Comparison of ENCODE assay signal across 23 cellular contexts in the genomic region with DNA sequence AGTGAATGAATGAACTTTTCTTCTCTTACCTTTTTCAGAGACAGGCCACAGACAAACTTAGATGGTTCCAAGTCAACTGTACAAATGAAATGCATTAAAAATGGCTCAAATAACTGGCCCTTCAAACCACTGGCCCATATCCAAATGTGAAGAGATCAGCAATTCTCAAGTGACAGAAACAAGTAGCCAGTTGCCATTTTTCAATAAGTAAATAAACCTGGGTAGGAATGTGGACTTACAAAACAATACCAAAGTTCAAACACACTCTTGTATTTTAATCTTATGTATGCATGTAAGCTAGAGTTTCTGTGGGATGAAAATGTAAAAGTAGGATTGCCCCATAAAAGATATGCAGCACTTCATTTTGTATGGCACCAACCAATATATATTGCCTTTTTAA.
"Had no signal": no experiment of that assay in that cellular context is flagged by ENCODE, and none has a peak within 500 bp of the region (broad histone marks: within the 10 kb centered on the region; RNA-seq: fewer than 3 reads in every experiment).

No MANE protein-coding gene starts in this region.

- H3K36me3 ChIP-seq: Peyer's patch, SJSA1 had no signal

- H3K27ac ChIP-seq: Peyer's patch, RWPE1, SJSA1 had no signal

- DNase-seq: activated CD4-positive, alpha-beta T cell treated with anti-CD3 and anti-CD28 coated beads for 4 hours; activated CD8-positive, alpha-beta memory T cell treated with anti-CD3 and anti-CD28 coated beads, Interleukin-2, amount 50 U/mL, for 4 hours; activated CD8-positive, alpha-beta T cell treated with anti-CD3 and anti-CD28 coated beads for 36 hours; activated naive CD4-positive, alpha-beta T cell treated with anti-CD3 and anti-CD28 coated beads, Interleukin-2, amount 50 U/mL, for 16 hours; activated naive CD8-positive, alpha-beta T cell treated with anti-CD3 and anti-CD28 coated beads, Interleukin-2, amount 10 ng/mL, durations not matched to agents 7 days and 5 days; activated T-cell treated with anti-CD3 and anti-CD28 coated beads, Interleukin-2, amount 50 U/mL, for 72 hours; aorta; body of pancreas; central memory CD4-positive, alpha-beta T cell; Karpas-422; NCI-H1105 treated with DMSO at 0.1 percent for 48 hours; NCI-H1436 treated with DMSO at 0.1 percent for 48 hours; NCI-H187; NCI-H345; NCI-H524; Peyer's patch; Right ventricle myocardium superior; SW 1271 had no signal

- H3K4me1 ChIP-seq: Peyer's patch had no signal

- H3K27me3 ChIP-seq: body of pancreas, Peyer's patch, SJSA1 had no signal

- FAIRE-seq: bronchial epithelial cell had no signal

- H3K9me3 ChIP-seq: body of pancreas, Peyer's patch, SJSA1 had no signal

- H3K4me3 ChIP-seq: body of pancreas, Peyer's patch, SJSA1 had no signal

- ATAC-seq: activated CD4-positive, CD25-positive, alpha-beta regulatory T cell treated with anti-CD3 and anti-CD28 coated beads, Interleukin-2, amount 50 U/mL, for 24 hours; activated CD8-positive, alpha-beta T cell treated with anti-CD3 and anti-CD28 coated beads for 36 hours; activated T-cell treated with anti-CD3 and anti-CD28 coated beads, Interleukin-2, amount 50 U/mL, for 72 hours; body of pancreas; SK-N-SH treated with all-trans-retinoic acid at 6 μM for 48 hours had no signal
